10 cellular contexts compared by ENCODE assay signal in genomic region chr20:61120595-61121515, GRCh38.
A peak's percentile ranks its signal among the peaks of the same experiment; 100 is the strongest.
DNase-seq lines count a peak whose midpoint lies in the region; ATAC-seq, FAIRE-seq and TF ChIP-seq lines count a peak whose summit lies in the region.
"Had no signal": no experiment of that assay in that cellular context is flagged by ENCODE, and none has a peak within 500 bp of the region (broad histone marks: within the 10 kb centered on the region; RNA-seq: fewer than 3 reads in every experiment).

No MANE protein-coding gene starts in this region.

- DNase-seq in D721Med (ENCODE audit: insufficient read length, low spot score) (no peak), M059J (ENCODE audit: low read depth) (peak; percentile 79), SIG-M5 treated with dmso at 0.1 percent for 504 hours (lab: John Stamatoyannopoulos, UW; ENCODE audit: unreplicated experiment) (peak; percentile 70), caudate nucleus (lab: John Stamatoyannopoulos, UW) (peak in 37 of 61 donors; percentile 3 to 84 (median 24)), lower leg skin (ENCODE audit: low spot score in 2 of 2) (peak; percentile 45 to 76), frontal cortex (ENCODE audit: low spot score in 2 of 2) (no peak)
- DNase-seq in stimulated activated naive B cell treated with anti-CD40 and anti-IgM and Interleukin-4, amounts not matched to agents 10 μg/mL and 1 μg/mL and 100 μg/mL, for 72 hours, result peak; percentile 23
- DNase-seq: naive B cell had no signal

- H3K27ac ChIP-seq in caudate nucleus (ENCODE audit: low read depth, low read length), result no peak overlapping the region

- no peaks in the 10 kb centered on the region for H3K36me3 Mint-ChIP-seq in stimulated activated naive B cell treated with anti-CD40 and anti-IgM and Interleukin-4, amounts not matched to agents 10 μg/mL and 1 μg/mL and 100 μg/mL, for 72 hours
- H3K36me3 Mint-ChIP-seq: naive B cell had no signal

- no peak overlapping the region for H3K4me3 ChIP-seq in lower leg skin (ENCODE audit: low read depth, poor library complexity, severe bottlenecking)

- TF ChIP-seq CTCF in D721Med (IDR thresholded peaks at IDR 0.05; ENCODE audit: insufficient read depth, missing control alignments), result peak; percentile 62
- TF ChIP-seq CTCF in lower leg skin (IDR thresholded peaks at IDR 0.05), result no peak

- peak; percentile 78 to 80 for ATAC-seq in stimulated activated naive B cell treated with anti-CD40 and anti-IgM and Interleukin-4, amounts not matched to agents 10 μg/mL and 1 μg/mL and 100 μg/mL, for 72 hours (replicated peaks)
- no peak for ATAC-seq in HG03439 (IDR thresholded peaks at IDR 0.05; ENCODE audit: unreplicated experiment)

- peaks cover 1 to 6% of the 10 kb centered on the region in 2 donors for H3K9me3 Mint-ChIP-seq in stimulated activated naive B cell treated with anti-CD40 and anti-IgM and Interleukin-4, amounts not matched to agents 10 μg/mL and 1 μg/mL and 100 μg/mL, for 72 hours
- H3K9me3 Mint-ChIP-seq: naive B cell had no signal

- TF ChIP-seq POLR2A in lower leg skin (IDR thresholded peaks at IDR 0.05), result no peak

- no peak overlapping the region for H3K27ac Mint-ChIP-seq in stimulated activated naive B cell treated with anti-CD40 and anti-IgM and Interleukin-4, amounts not matched to agents 10 μg/mL and 1 μg/mL and 100 μg/mL, for 72 hours
- H3K27ac Mint-ChIP-seq: IgD-negative memory B cell, naive B cell had no signal

- intact Hi-C loops in lower leg skin (cut with DNase I; ENCODE audit: low total_unique reads), result no loop called here

- H3K27me3 Mint-ChIP-seq in stimulated activated naive B cell treated with anti-CD40 and anti-IgM and Interleukin-4, amounts not matched to agents 10 μg/mL and 1 μg/mL and 100 μg/mL, for 72 hours, result peaks cover 0 to 17% of the 10 kb centered on the region in 2 donors
- H3K27me3 Mint-ChIP-seq: IgD-negative memory B cell had no signal

- H3K4me1 Mint-ChIP-seq in stimulated activated naive B cell treated with anti-CD40 and anti-IgM and Interleukin-4, amounts not matched to agents 10 μg/mL and 1 μg/mL and 100 μg/mL, for 72 hours, result peaks cover 9 to 15% of the 10 kb centered on the region in 2 donors

- FAIRE-seq in D721Med (lab: Jason Lieb, UNC), result no peak
- no peak for FAIRE-seq in frontal cortex (lab: Jason Lieb, UNC)

- WGBS in lower leg skin, 2 donors, result 48 to 54% methylated on average over 17 of the region's 17 CpGs

- no peak overlapping the region for H3K4me3 Mint-ChIP-seq in stimulated activated naive B cell treated with anti-CD40 and anti-IgM and Interleukin-4, amounts not matched to agents 10 μg/mL and 1 μg/mL and 100 μg/mL, for 72 hours

Comparison
In these comparisons a context has a peak if more than half of its experiments do, and no peak if none do; other contexts are left out.
1. DNase-seq: peak in M059J (single experiment), SIG-M5 treated with dmso at 0.1 percent for 504 hours (single experiment), caudate nucleus (37 of 61), lower leg skin (2 of 2) and stimulated activated naive B cell treated with anti-CD40 and anti-IgM and Interleukin-4, amounts not matched to agents 10 μg/mL and 1 μg/mL and 100 μg/mL, for 72 hours (single experiment); none in D721Med (single experiment) and frontal cortex (0 of 2).